In genomic region chr16:66899310-66899944, GRCh38 we compare ENCODE assay signal across 1 cellular context.
A peak's percentile ranks its signal among the peaks of the same experiment; 100 is the strongest.
TF ChIP-seq lines count a peak whose summit lies in the region.

No MANE protein-coding gene starts in this region.

TF ChIP-seq in K562, 482 proteins besides CTCF, POLR2A, EP300 and RAD21 (continued from another document and continues in another):
- TF ChIP-seq MCM7 (IDR thresholded peaks at IDR 0.05) (no peak), PCBP1 (IDR thresholded peaks at IDR 0.05; ENCODE audit: low read depth, low read length, poor library complexity, severe bottlenecking) (no peak), BRD4 (IDR thresholded peaks at IDR 0.05) (no peak), ZNF592 (IDR thresholded peaks at IDR 0.05) (no peak), NONO (IDR thresholded peaks at IDR 0.05; ENCODE audit: low read depth in 2 of 2, low read length in 1 of 2) (no peak), HDAC2 (IDR thresholded peaks at IDR 0.05) (no peak), ZNF133 (CRISPR knock-in tag; IDR thresholded peaks at IDR 0.05) (no peak), ZNF449 (CRISPR knock-in tag; IDR thresholded peaks at IDR 0.05) (no peak), ARID3A (IDR thresholded peaks at IDR 0.05; ENCODE audit: borderline replicate concordance, low read depth, low read length) (no peak), RHOXF2B (CRISPR knock-in tag; conservative IDR thresholded peaks at IDR 0.05) (no peak), KLF13 (tag; IDR thresholded peaks at IDR 0.05; ENCODE audit: borderline replicate concordance, low read depth) (no peak), NBN (IDR thresholded peaks at IDR 0.05; ENCODE audit: low read depth) (no peak), ZNF445 (CRISPR knock-in tag; IDR thresholded peaks at IDR 0.05; ENCODE audit: low read depth) (no peak), GABPA (tag; conservative IDR thresholded peaks at IDR 0.05; ENCODE audit: low read depth) (no peak; the same call in 1 of the 2 replicates), AFF1 (IDR thresholded peaks at IDR 0.05; ENCODE audit: low read depth in 1 of 2, partially characterized antibody in 2 of 2) (no peak), LARP7 (IDR thresholded peaks at IDR 0.05) (no peak), ZNF217 (CRISPR knock-in tag; IDR thresholded peaks at IDR 0.05) (no peak), NFE2L1 (tag; IDR thresholded peaks at IDR 0.05; ENCODE audit: borderline replicate concordance, low read depth) (0 out of 2 replicates have a peak, but pooled peaks have one; percentile 2), CREB5 (CRISPR knock-in tag; IDR thresholded peaks at IDR 0.05) (peak; percentile 53; the same call in 1 of the 2 replicates), NCOA2 (IDR thresholded peaks at IDR 0.05; ENCODE audit: partially characterized antibody in 2 of 2) (no peak), ZNF143 (CRISPR knock-in tag; IDR thresholded peaks at IDR 0.05) (no peak), ATF6 (CRISPR knock-in tag; IDR thresholded peaks at IDR 0.05) (no peak), HCFC1 (IDR thresholded peaks at IDR 0.05; ENCODE audit: low read depth, low read length) (no peak), BCL6 (CRISPR knock-in tag; IDR thresholded peaks at IDR 0.05) (no peak), E4F1 (CRISPR knock-in tag; IDR thresholded peaks at IDR 0.05; ENCODE audit: borderline replicate concordance) (no peak), SMAD3 (CRISPR knock-in tag; conservative IDR thresholded peaks at IDR 0.05) (no peak), ZNF717 (CRISPR knock-in tag; IDR thresholded peaks at IDR 0.05) (no peak), ATF1 (CRISPR knock-in tag; IDR thresholded peaks at IDR 0.05) (no peak), ATF1 (tag; IDR thresholded peaks at IDR 0.05) (no peak), ERF (CRISPR knock-in tag; IDR thresholded peaks at IDR 0.05) (no peak), ILK (tag; IDR thresholded peaks at IDR 0.05; ENCODE audit: borderline replicate concordance, low read depth) (no peak), SIRT6 (IDR thresholded peaks at IDR 0.05; ENCODE audit: low read depth, low read length) (no peak), CBX2 (IDR thresholded peaks at IDR 0.05; ENCODE audit: insufficient read depth, low read length, poor library complexity, severe bottlenecking) (no peak), STAT5B (CRISPR knock-in tag; IDR thresholded peaks at IDR 0.05) (no peak), NCOA4 (IDR thresholded peaks at IDR 0.05; ENCODE audit: partially characterized antibody) (no peak), MCM5 (IDR thresholded peaks at IDR 0.05; ENCODE audit: low read depth) (no peak), CCAR2 (IDR thresholded peaks at IDR 0.05; ENCODE audit: low read depth, low read length) (no peak), ZNF184 (CRISPR knock-in tag; IDR thresholded peaks at IDR 0.05) (no peak), NELFE (IDR thresholded peaks at IDR 0.05; ENCODE audit: insufficient read depth, insufficient read length) (no peak), THAP7 (CRISPR knock-in tag; IDR thresholded peaks at IDR 0.05) (no peak), CREB3 (tag; conservative IDR thresholded peaks at IDR 0.05; ENCODE audit: low read depth) (peak; percentile 66; the same call in 1 of the 2 replicates), BRF1 (IDR thresholded peaks at IDR 0.05; ENCODE audit: borderline replicate concordance, extremely low read depth, insufficient read length) (no peak), SIN3A (IDR thresholded peaks at IDR 0.05; ENCODE audit: borderline replicate concordance in 2 of 2, control insufficient read depth in 1 of 2, low read depth in 2 of 2, low read length in 2 of 2) (no peak), TCF3 (CRISPR knock-in tag; IDR thresholded peaks at IDR 0.05) (no peak)
